1 cellular context compared by ENCODE assay signal in the genomic region with DNA sequence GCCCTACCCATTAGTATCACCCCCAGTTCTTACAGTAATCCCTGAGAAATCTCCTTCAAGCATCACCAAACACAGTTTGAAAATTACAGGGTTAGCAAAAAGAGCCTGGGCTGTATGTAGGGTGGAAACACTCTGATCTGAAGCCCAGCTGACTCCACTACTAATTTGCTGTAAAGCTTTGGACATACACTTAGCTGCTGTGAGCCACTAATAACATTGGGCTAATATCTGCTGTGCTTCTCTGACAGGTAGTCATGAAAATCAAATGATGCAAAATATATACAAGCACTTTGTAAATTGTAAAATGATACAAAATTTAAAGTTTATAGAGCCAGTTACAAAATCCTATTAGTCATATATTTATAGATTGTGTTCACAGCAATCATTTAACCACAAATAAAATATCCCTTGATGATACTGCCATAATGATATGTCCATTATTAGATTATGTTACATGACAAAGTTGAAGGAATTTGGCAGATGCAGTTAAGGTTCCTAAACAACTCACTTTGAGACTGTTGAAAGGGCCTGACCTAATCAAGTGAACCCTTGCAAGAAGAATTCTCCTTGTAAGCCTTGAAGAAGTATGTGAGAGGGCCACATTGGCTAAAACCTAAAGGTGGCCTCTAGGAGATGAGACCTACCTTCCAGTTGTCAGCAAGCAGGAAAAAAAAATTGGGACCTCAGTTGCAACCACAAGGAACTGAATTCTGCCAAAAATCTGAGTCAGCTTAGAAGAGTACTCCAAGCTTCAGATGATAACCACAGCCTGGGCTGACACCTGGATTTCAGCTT.
TF ChIP-seq lines count a peak whose summit lies in the region.

No MANE protein-coding gene starts in this region.

TF ChIP-seq in IMR-90, 13 proteins besides CTCF, POLR2A, EP300 and RAD21:
- no peak for TF ChIP-seq MAZ (IDR thresholded peaks at IDR 0.05; ENCODE audit: borderline replicate concordance, low read depth, low read length)
- TF ChIP-seq FOS (IDR thresholded peaks at IDR 0.05; ENCODE audit: low read depth, low read length) = no peak
- TF ChIP-seq, protein P1, sequence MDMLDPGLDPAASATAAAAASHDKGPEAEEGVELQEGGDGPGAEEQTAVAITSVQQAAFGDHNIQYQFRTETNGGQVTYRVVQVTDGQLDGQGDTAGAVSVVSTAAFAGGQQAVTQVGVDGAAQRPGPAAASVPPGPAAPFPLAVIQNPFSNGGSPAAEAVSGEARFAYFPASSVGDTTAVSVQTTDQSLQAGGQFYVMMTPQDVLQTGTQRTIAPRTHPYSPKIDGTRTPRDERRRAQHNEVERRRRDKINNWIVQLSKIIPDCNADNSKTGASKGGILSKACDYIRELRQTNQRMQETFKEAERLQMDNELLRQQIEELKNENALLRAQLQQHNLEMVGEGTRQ (IDR thresholded peaks at IDR 0.05; ENCODE audit: low read depth, low read length) = no peak
- no peak for TF ChIP-seq SMC3 (IDR thresholded peaks at IDR 0.05; ENCODE audit: low read depth, low read length)
- no peak for TF ChIP-seq MAFK (IDR thresholded peaks at IDR 0.05; ENCODE audit: low read depth, low read length)
- TF ChIP-seq NFE2L2 (IDR thresholded peaks at IDR 0.05; ENCODE audit: low read depth, low read length) = no peak
- no peak for TF ChIP-seq CEBPB (IDR thresholded peaks at IDR 0.05; ENCODE audit: low read depth, low read length)
- no peak for TF ChIP-seq CHD1 (IDR thresholded peaks at IDR 0.05; ENCODE audit: low read depth, low read length)
- TF ChIP-seq, protein P2, sequence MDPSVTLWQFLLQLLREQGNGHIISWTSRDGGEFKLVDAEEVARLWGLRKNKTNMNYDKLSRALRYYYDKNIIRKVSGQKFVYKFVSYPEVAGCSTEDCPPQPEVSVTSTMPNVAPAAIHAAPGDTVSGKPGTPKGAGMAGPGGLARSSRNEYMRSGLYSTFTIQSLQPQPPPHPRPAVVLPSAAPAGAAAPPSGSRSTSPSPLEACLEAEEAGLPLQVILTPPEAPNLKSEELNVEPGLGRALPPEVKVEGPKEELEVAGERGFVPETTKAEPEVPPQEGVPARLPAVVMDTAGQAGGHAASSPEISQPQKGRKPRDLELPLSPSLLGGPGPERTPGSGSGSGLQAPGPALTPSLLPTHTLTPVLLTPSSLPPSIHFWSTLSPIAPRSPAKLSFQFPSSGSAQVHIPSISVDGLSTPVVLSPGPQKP (IDR thresholded peaks at IDR 0.05; ENCODE audit: borderline replicate concordance, low read depth, low read length) = no peak
- no peak for TF ChIP-seq RFX5 (IDR thresholded peaks at IDR 0.05; ENCODE audit: low read depth, low read length)
